ENCODE assay signal across 3 cellular contexts in the genomic region with DNA sequence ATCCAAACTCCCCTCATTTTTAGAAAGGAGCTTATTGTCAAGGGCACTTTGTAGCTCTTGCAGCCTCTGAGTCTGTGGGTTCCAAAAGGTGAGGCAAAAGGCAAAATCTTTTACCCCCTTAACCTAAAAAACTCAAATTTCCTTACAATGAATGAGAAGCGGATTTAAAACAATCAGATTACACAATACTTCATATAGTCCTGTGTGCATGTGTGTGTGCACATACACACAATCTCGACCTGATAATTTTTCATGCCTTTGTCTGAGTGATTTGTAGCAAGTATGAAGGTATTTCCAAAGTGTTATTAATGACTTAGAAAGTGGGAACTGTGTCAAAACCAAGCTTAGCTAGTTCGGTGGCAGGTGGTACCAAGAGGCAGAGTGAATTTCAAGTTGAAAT.
TF ChIP-seq lines count a peak whose summit lies in the region.

No MANE protein-coding gene starts in this region.

TF ChIP-seq in HepG2, 621 proteins besides CTCF, POLR2A, EP300 and RAD21:
- TF ChIP-seq CEBPB (IDR thresholded peaks at IDR 0.05; ENCODE audit: borderline replicate concordance, low read depth, low read length) (0 out of 2 replicates have a peak, but pooled peaks have one; percentile 34), NR2F6 (IDR thresholded peaks at IDR 0.05) (no peak), NR2F6 (CRISPR knock-in tag; IDR thresholded peaks at IDR 0.05) (no peak)

TF ChIP-seq in IMR-90, 13 proteins besides CTCF, POLR2A, EP300 and RAD21:
- TF ChIP-seq CEBPB (IDR thresholded peaks at IDR 0.05; ENCODE audit: low read depth, low read length) (peak; percentile 55; the same call in 1 of the 2 replicates), ELK1 (IDR thresholded peaks at IDR 0.05; ENCODE audit: borderline replicate concordance, low read depth, low read length) (no peak), MXI1 (IDR thresholded peaks at IDR 0.05; ENCODE audit: borderline replicate concordance, low read depth, low read length) (no peak), MAFK (IDR thresholded peaks at IDR 0.05; ENCODE audit: low read depth, low read length) (no peak)
- TF ChIP-seq, protein P1, sequence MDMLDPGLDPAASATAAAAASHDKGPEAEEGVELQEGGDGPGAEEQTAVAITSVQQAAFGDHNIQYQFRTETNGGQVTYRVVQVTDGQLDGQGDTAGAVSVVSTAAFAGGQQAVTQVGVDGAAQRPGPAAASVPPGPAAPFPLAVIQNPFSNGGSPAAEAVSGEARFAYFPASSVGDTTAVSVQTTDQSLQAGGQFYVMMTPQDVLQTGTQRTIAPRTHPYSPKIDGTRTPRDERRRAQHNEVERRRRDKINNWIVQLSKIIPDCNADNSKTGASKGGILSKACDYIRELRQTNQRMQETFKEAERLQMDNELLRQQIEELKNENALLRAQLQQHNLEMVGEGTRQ (IDR thresholded peaks at IDR 0.05; ENCODE audit: low read depth, low read length) = no peak

TF ChIP-seq in K562, 482 proteins besides CTCF, POLR2A, EP300 and RAD21:
- TF ChIP-seq, protein P2, sequence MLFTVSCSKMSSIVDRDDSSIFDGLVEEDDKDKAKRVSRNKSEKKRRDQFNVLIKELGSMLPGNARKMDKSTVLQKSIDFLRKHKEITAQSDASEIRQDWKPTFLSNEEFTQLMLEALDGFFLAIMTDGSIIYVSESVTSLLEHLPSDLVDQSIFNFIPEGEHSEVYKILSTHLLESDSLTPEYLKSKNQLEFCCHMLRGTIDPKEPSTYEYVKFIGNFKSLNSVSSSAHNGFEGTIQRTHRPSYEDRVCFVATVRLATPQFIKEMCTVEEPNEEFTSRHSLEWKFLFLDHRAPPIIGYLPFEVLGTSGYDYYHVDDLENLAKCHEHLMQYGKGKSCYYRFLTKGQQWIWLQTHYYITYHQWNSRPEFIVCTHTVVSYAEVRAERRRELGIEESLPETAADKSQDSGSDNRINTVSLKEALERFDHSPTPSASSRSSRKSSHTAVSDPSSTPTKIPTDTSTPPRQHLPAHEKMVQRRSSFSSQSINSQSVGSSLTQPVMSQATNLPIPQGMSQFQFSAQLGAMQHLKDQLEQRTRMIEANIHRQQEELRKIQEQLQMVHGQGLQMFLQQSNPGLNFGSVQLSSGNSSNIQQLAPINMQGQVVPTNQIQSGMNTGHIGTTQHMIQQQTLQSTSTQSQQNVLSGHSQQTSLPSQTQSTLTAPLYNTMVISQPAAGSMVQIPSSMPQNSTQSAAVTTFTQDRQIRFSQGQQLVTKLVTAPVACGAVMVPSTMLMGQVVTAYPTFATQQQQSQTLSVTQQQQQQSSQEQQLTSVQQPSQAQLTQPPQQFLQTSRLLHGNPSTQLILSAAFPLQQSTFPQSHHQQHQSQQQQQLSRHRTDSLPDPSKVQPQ (CRISPR knock-in tag; IDR thresholded peaks at IDR 0.05; ENCODE audit: borderline replicate concordance) = no peak
- TF ChIP-seq CEBPG (CRISPR knock-in tag; IDR thresholded peaks at IDR 0.05) (no peak), CEBPG (tag; conservative IDR thresholded peaks at IDR 0.05 in 1 of 2, IDR thresholded peaks at IDR 0.05 in 1 of 2) (peak in 1 of 2 experiments; percentile 39; a peak in 1 of 4 replicates), CEBPB (tag; IDR thresholded peaks at IDR 0.05) (peak; percentile 55)
